18 cellular contexts compared by ENCODE assay signal in the genomic region with DNA sequence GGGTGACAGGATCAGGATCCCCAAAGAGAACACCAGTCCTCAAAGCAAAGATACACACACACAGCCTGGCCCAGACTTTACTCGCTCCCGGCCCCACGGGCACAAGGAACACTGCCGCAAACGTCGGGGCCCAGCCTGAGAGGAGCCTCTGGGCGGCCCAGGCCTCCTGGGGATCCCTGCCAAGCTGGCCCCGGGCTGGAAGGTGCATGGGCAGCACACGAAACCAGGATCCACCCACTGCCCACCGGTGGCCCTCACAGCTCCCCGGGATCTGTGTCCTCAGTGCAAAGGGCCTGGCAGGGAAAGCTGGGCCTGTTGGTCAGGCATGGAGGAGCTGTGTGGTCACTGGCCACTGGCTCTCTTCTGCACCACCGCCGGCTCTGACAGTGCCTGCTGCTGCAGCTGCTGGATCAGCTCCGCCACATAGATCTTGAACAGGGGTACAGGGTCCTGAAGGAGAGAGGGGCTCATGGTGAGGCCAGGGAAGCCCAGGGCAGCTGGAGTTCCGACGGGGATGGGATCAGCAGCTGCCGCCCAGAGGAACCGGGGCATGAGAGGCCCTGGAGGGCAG. TPM values are rescaled to one million over a fixed set of nuclear protein-coding genes. Genes with fewer than 3 reads are reported as not detected.
DNase-seq lines count a peak whose midpoint lies in the region; ATAC-seq, FAIRE-seq and TF ChIP-seq lines count a peak whose summit lies in the region.
"Had no signal": no experiment of that assay in that cellular context is flagged by ENCODE, and none has a peak within 500 bp of the region (broad histone marks: within the 10 kb centered on the region; RNA-seq: fewer than 3 reads in every experiment).

No MANE protein-coding gene starts in this region.

- CTCF ChIA-PET in CD4-positive, alpha-beta T cell (lab: Charles Lee): no interaction called here
- CTCF ChIA-PET in K562 (lab: Yijun Ruan, JAX; ENCODE audit: low intra/inter-chr PET ratio): interaction anchor here (0.7 kb wide), 1 partner anchor 161 kb away, joined by 3 read pairs; no protein-coding TSS in a partner anchor

- H3K79me2 ChIP-seq in K562 (ENCODE audit: control insufficient read depth, insufficient read depth, low read length): peaks cover 13% of the 10 kb centered on the region
- no peaks in the 10 kb centered on the region for H3K79me2 ChIP-seq in neural progenitor cell (ENCODE audit: low read depth)

- peak overlapping the region; percentile 60 for H3K27ac Mint-ChIP-seq in activated naive CD8-positive, alpha-beta T cell treated with anti-CD3 and anti-CD28 coated beads, Interleukin-2, amount 10 ng/mL, durations not matched to agents 7 days and 5 days
- no peak overlapping the region for H3K27ac Mint-ChIP-seq in activated naive CD8-positive, alpha-beta T cell treated with anti-CD3 and anti-CD28 coated beads, Interleukin-2, amount 50 U/mL, for 24 hours
- H3K27ac Mint-ChIP-seq in CD4-positive, alpha-beta T cell: no peak overlapping the region
- no peak overlapping the region for H3K27ac Mint-ChIP-seq in neural progenitor cell
- H3K27ac Mint-ChIP-seq: CD8-positive, alpha-beta T cell had no signal

- H3K4me1 ChIP-seq in K562 (replicated peaks in 1 of 2; ENCODE audit: control insufficient read depth in 2 of 2, insufficient read depth in 2 of 2, low read length in 2 of 2): peaks cover 15 to 79% of the 10 kb centered on the region in 2 experiments
- H3K4me1 ChIP-seq in neural progenitor cell: peaks cover 4% of the 10 kb centered on the region

- no peak for DNase-seq in activated naive CD8-positive, alpha-beta T cell treated with anti-CD3 and anti-CD28 coated beads, Interleukin-2, amount 10 ng/mL, durations not matched to agents 7 days and 5 days
- no peak for DNase-seq in activated naive CD8-positive, alpha-beta T cell treated with anti-CD3 and anti-CD28 coated beads, Interleukin-2, amount 50 U/mL, for 24 hours
- DNase-seq in CD4-positive, alpha-beta T cell: no peak
- DNase-seq in K562 (ENCODE audit: extremely low read depth in 1 of 4, low spot score in 3 of 4) (no peak), neural progenitor cell (ENCODE audit: low spot score) (no peak), NCI-H1436 (lab: John Stamatoyannopoulos, UW) (no peak), left lobe of liver (ENCODE audit: low spot score) (no peak), HuH-7.5 (ENCODE audit: low spot score) (no peak)
- DNase-seq: CD8-positive, alpha-beta T cell; GF-D8; GM23248; NCI-H2029; NCI-H2171 treated with DMSO at 0.1 percent for 48 hours; NCI-H774; Peyer's patch had no signal

- H3K9me3 Mint-ChIP-seq in activated naive CD8-positive, alpha-beta T cell treated with anti-CD3 and anti-CD28 coated beads, Interleukin-2, amount 10 ng/mL, durations not matched to agents 7 days and 5 days: no peaks in the 10 kb centered on the region
- no peaks in the 10 kb centered on the region for H3K9me3 Mint-ChIP-seq in activated naive CD8-positive, alpha-beta T cell treated with anti-CD3 and anti-CD28 coated beads, Interleukin-2, amount 50 U/mL, for 24 hours
- no peaks in the 10 kb centered on the region for H3K9me3 Mint-ChIP-seq in CD4-positive, alpha-beta T cell
- no peaks in the 10 kb centered on the region for H3K9me3 Mint-ChIP-seq in neural progenitor cell
- H3K9me3 Mint-ChIP-seq: CD8-positive, alpha-beta T cell had no signal

- H3K36me3 Mint-ChIP-seq in activated naive CD8-positive, alpha-beta T cell treated with anti-CD3 and anti-CD28 coated beads, Interleukin-2, amount 10 ng/mL, durations not matched to agents 7 days and 5 days: peaks cover 9% of the 10 kb centered on the region
- peaks cover 11% of the 10 kb centered on the region for H3K36me3 Mint-ChIP-seq in activated naive CD8-positive, alpha-beta T cell treated with anti-CD3 and anti-CD28 coated beads, Interleukin-2, amount 50 U/mL, for 24 hours (ENCODE audit: low read depth)
- H3K36me3 Mint-ChIP-seq in CD4-positive, alpha-beta T cell (ENCODE audit: low read depth): peaks cover 26% of the 10 kb centered on the region
- peaks cover 4% of the 10 kb centered on the region for H3K36me3 Mint-ChIP-seq in neural progenitor cell

- no peak for TF ChIP-seq CTCF in CD4-positive, alpha-beta T cell (IDR thresholded peaks at IDR 0.05)
- no peak for TF ChIP-seq CTCF in K562 (IDR thresholded peaks at IDR 0.05 in 2 of 3, conservative IDR thresholded peaks at IDR 0.05 in 1 of 3; ENCODE audit: insufficient read depth in 2 of 3, low read depth in 1 of 3, low read length in 3 of 3)
- TF ChIP-seq CTCF in neural progenitor cell (IDR thresholded peaks at IDR 0.05): no peak

- FAIRE-seq in K562 (lab: Jason Lieb, UNC): no peak
- FAIRE-seq: A549 had no signal

- TF ChIP-seq RAD21 in K562 (CRISPR knock-in tag; conservative IDR thresholded peaks at IDR 0.05 in 1 of 2, IDR thresholded peaks at IDR 0.05 in 1 of 2): no peak

- H3K9me3 ChIP-seq in CD4-positive, alpha-beta T cell (ENCODE audit: control insufficient read depth, low read length): no peaks in the 10 kb centered on the region
- H3K9me3 ChIP-seq in K562 (replicated peaks; ENCODE audit: control insufficient read depth, insufficient read depth, low read depth, low read length) (no peaks in the 10 kb centered on the region), neural progenitor cell (ENCODE audit: low read depth) (no peaks in the 10 kb centered on the region)
- H3K9me3 ChIP-seq: A549, Peyer's patch had no signal

- H3K4me2 ChIP-seq in K562 (ENCODE audit: insufficient read depth, low read length): no peak overlapping the region
- no peak overlapping the region for H3K4me2 ChIP-seq in neural progenitor cell
- H3K4me2 ChIP-seq: A549, KMS-11 had no signal

- POLR2A ChIA-PET in activated naive CD8-positive, alpha-beta T cell treated with anti-CD3 and anti-CD28 coated beads, Interleukin-2, amount 10 ng/mL, durations not matched to agents 7 days and 5 days (lab: Charles Lee): no interaction called here
- POLR2A ChIA-PET in CD4-positive, alpha-beta T cell (lab: Charles Lee): interaction anchor here (1.2 kb wide), 1 partner anchor 261 kb away, joined by 3 read pairs; no protein-coding TSS in a partner anchor
- POLR2A ChIA-PET in K562 (lab: Yijun Ruan, JAX): interaction anchor here (0.7 to 1.0 kb wide), 3 partner anchors 24 to 210 kb away, joined by 3 to 4 read pairs (median 3); no protein-coding TSS in a partner anchor

- H3K9ac ChIP-seq in K562 (ENCODE audit: insufficient read depth in 1 of 2, low read depth in 2 of 2, low read length in 2 of 2) (peak overlapping the region in 1 of 2 experiments; percentile 21; a peak in 1 of 4 replicates), neural progenitor cell (no peak overlapping the region)
- H3K9ac ChIP-seq: GM23248, KMS-11 had no signal

- no peaks in the 10 kb centered on the region for H3K27me3 ChIP-seq in CD4-positive, alpha-beta T cell (ENCODE audit: control insufficient read depth, insufficient read depth, low read length)
- H3K27me3 ChIP-seq in K562 (ENCODE audit: control insufficient read depth in 2 of 2, insufficient read depth in 2 of 2, low read length in 2 of 2) (no peaks in the 10 kb centered on the region), neural progenitor cell (no peaks in the 10 kb centered on the region)
- H3K27me3 ChIP-seq: Peyer's patch had no signal

- peaks cover 3% of the 10 kb centered on the region for H3K27me3 Mint-ChIP-seq in activated naive CD8-positive, alpha-beta T cell treated with anti-CD3 and anti-CD28 coated beads, Interleukin-2, amount 10 ng/mL, durations not matched to agents 7 days and 5 days
- H3K27me3 Mint-ChIP-seq in activated naive CD8-positive, alpha-beta T cell treated with anti-CD3 and anti-CD28 coated beads, Interleukin-2, amount 50 U/mL, for 24 hours: no peaks in the 10 kb centered on the region
- H3K27me3 Mint-ChIP-seq in CD4-positive, alpha-beta T cell: no peaks in the 10 kb centered on the region
- H3K27me3 Mint-ChIP-seq in neural progenitor cell (ENCODE audit: insufficient read depth, low read depth): peaks cover 5% of the 10 kb centered on the region

- peaks cover 5% of the 10 kb centered on the region for H3F3A ChIP-seq in neural progenitor cell (ENCODE audit: low read depth)

- no peak for ATAC-seq in activated naive CD8-positive, alpha-beta T cell treated with anti-CD3 and anti-CD28 coated beads, Interleukin-2, amount 10 ng/mL, durations not matched to agents 7 days and 5 days (ENCODE audit: low read depth)
- no peak for ATAC-seq in activated naive CD8-positive, alpha-beta T cell treated with anti-CD3 and anti-CD28 coated beads, Interleukin-2, amount 50 U/mL, for 24 hours
- ATAC-seq in CD4-positive, alpha-beta T cell (ENCODE audit: poor library complexity): no peak
- ATAC-seq in K562 (no peak), left lobe of liver (no peak)
- ATAC-seq: A549; CD8-positive, alpha-beta T cell had no signal

- peaks cover 9% of the 10 kb centered on the region for H3K9me1 ChIP-seq in K562 (ENCODE audit: control insufficient read depth, insufficient read depth, low read length)

- TF ChIP-seq POLR2A in K562 (conservative IDR thresholded peaks at IDR 0.05): no peak

- no peak for TF ChIP-seq EP300 in K562 (IDR thresholded peaks at IDR 0.05; ENCODE audit: low read length)

- H3K4me3 Mint-ChIP-seq in activated naive CD8-positive, alpha-beta T cell treated with anti-CD3 and anti-CD28 coated beads, Interleukin-2, amount 10 ng/mL, durations not matched to agents 7 days and 5 days: no peak overlapping the region
- H3K4me3 Mint-ChIP-seq in activated naive CD8-positive, alpha-beta T cell treated with anti-CD3 and anti-CD28 coated beads, Interleukin-2, amount 50 U/mL, for 24 hours: no peak overlapping the region
- H3K4me3 Mint-ChIP-seq in CD4-positive, alpha-beta T cell: peak overlapping the region; percentile 42
- peak overlapping the region; percentile 59 for H3K4me3 Mint-ChIP-seq in neural progenitor cell
- H3K4me3 Mint-ChIP-seq: CD8-positive, alpha-beta T cell had no signal

- H2AFZ ChIP-seq in K562 (ENCODE audit: low read depth, low read length) (no peak overlapping the region), neural progenitor cell (replicated peaks) (no peak overlapping the region)
- H2AFZ ChIP-seq: GM23248 had no signal

- H3K4me1 Mint-ChIP-seq in activated naive CD8-positive, alpha-beta T cell treated with anti-CD3 and anti-CD28 coated beads, Interleukin-2, amount 10 ng/mL, durations not matched to agents 7 days and 5 days: peaks cover 5% of the 10 kb centered on the region
- peaks cover 12% of the 10 kb centered on the region for H3K4me1 Mint-ChIP-seq in activated naive CD8-positive, alpha-beta T cell treated with anti-CD3 and anti-CD28 coated beads, Interleukin-2, amount 50 U/mL, for 24 hours
- peaks cover 17% of the 10 kb centered on the region for H3K4me1 Mint-ChIP-seq in CD4-positive, alpha-beta T cell (ENCODE audit: low read depth)
- H3K4me1 Mint-ChIP-seq in neural progenitor cell: peaks cover 15% of the 10 kb centered on the region

- peaks cover 52% of the 10 kb centered on the region; the same call in 2 of the 3 replicates for H3K36me3 ChIP-seq in K562 (ENCODE audit: control insufficient read depth, insufficient read depth, low read length)
- H3K36me3 ChIP-seq in neural progenitor cell: no peaks in the 10 kb centered on the region

- no peak overlapping the region for H3K27ac ChIP-seq in CD4-positive, alpha-beta T cell (ENCODE audit: low read depth, low read length)
- H3K27ac ChIP-seq in K562 (ENCODE audit: extremely low read depth, low read depth, low read length) (no peak overlapping the region), neural progenitor cell (no peak overlapping the region)
- H3K27ac ChIP-seq: A549, GM23248, HL-60, KMS-11, Peyer's patch had no signal

- no peaks in the 10 kb centered on the region for H4K20me1 ChIP-seq in K562 (replicated peaks; ENCODE audit: control insufficient read depth, insufficient read depth, low read length)
- H4K20me1 ChIP-seq in neural progenitor cell (ENCODE audit: low read depth): peaks cover 14% of the 10 kb centered on the region

- WGBS in K562 (ENCODE audit: insufficient coverage, low coverage, missing lambda C conversion rate): 92% methylated on average over 11 of the region's 18 CpGs

- BruUV-seq in K562 (replicated peaks; lab: Mats Ljungman, UMichigan): TSS peak; percentile 46

- intact Hi-C loops in CD4-positive, alpha-beta T cell (cut with DNase I, micrococcal nuclease): no loop called here
- intact Hi-C loops in K562 (cut with micrococcal nuclease): no loop called here

- no peak overlapping the region for H3K4me3 ChIP-seq in K562
- H3K4me3 ChIP-seq in neural progenitor cell: no peak overlapping the region
- H3K4me3 ChIP-seq: A549, GM23248, Peyer's patch had no signal

- in situ Hi-C loops in K562 (cut with MboI): no loop called here

RNA-seq across cellular contexts. Expression of a gene that starts 2.9 kb away (rescaled TPM):
- total RNA-seq in activated naive CD8-positive, alpha-beta T cell treated with anti-CD3 and anti-CD28 coated beads, Interleukin-2, amount 10 ng/mL, durations not matched to agents 7 days and 5 days: 10 to 100 TPM; 64.4 to 67.5 TPM
- total RNA-seq in CD4-positive, alpha-beta T cell: 10 to 100 TPM; 19.6 to 19.7 TPM
- total RNA-seq in K562 (2011; cell fraction: chromatin; rRNA removed; ENCODE audit: low replicate concordance): 23.4 and 64.3 TPM in 2 replicates
- 75.9 and 80.4 TPM in 2 replicates for total RNA-seq in K562 (2011; cell fraction: nucleolus; rRNA removed)
- 40.5 and 50.3 TPM in 2 replicates for total RNA-seq in K562 (2011; cell fraction: nucleoplasm; rRNA removed)
- total RNA-seq in K562 (2014; rRNA removed) (323 and 344 TPM in 2 replicates), K562 (2014; rRNA removed; fragmentation: Illumina TruSeq; extraction: Trizol) (54.8 and 63.1 TPM in 2 replicates), K562 (2015; rRNA removed; fragmentation: Illumina TruSeq; extraction: Trizol) (157 and 167 TPM in 2 replicates), K562 (2021) (175 and 183 TPM in 2 replicates), neural progenitor cell (ENCODE audit: low replicate concordance) (82.2 and 138 TPM in 2 replicates), left lobe of liver (36.1 TPM)
- polyA plus RNA-seq in K562 (2011; rRNA removed) (152 and 181 TPM in 2 replicates), K562 (2014; fragmentation: Illumina TruSeq; extraction: Trizol) (219 and 232 TPM in 2 replicates), K562 (2014; fragmentation: Nextera tagmentation; extraction: Ambion mirVana) (10 to 100 TPM in 1 of 2 experiments, 1 to 10 TPM in 1; 2.5 to 22.9 TPM), K562 (2014; rRNA removed) (306 and 314 TPM in 2 replicates)
- polyA plus RNA-seq in K562 (2011; cell fraction: cytosol; rRNA removed): 215 and 452 TPM in 2 replicates
- polyA plus RNA-seq in K562 (2011; cell fraction: nucleus; rRNA removed): 114 and 165 TPM in 2 replicates
- polyA plus RNA-seq in K562 (2012): 108 and 172 TPM in 2 replicates
- polyA minus RNA-seq in K562 (2011; rRNA and poly(A)+ RNA removed): 49.7 and 74.3 TPM in 2 replicates
- 48.1 and 65.9 TPM in 2 replicates for polyA minus RNA-seq in K562 (2011; cell fraction: cytosol; rRNA and poly(A)+ RNA removed)
- 23.4 and 31.5 TPM in 2 replicates for polyA minus RNA-seq in K562 (2011; cell fraction: nucleus; rRNA and poly(A)+ RNA removed)

RNA-seq across cellular contexts. Expression of a gene that starts 14.4 kb away (rescaled TPM):
- 10 to 100 TPM; 58.9 to 59.0 TPM for total RNA-seq in activated naive CD8-positive, alpha-beta T cell treated with anti-CD3 and anti-CD28 coated beads, Interleukin-2, amount 10 ng/mL, durations not matched to agents 7 days and 5 days
- total RNA-seq in CD4-positive, alpha-beta T cell: 10 to 100 TPM; 59.7 to 63.7 TPM
- total RNA-seq in K562 (2011; cell fraction: chromatin; rRNA removed; ENCODE audit: low replicate concordance): 56.2 and 231 TPM in 2 replicates
- 229 and 238 TPM in 2 replicates for total RNA-seq in K562 (2011; cell fraction: nucleolus; rRNA removed)
- 112 and 118 TPM in 2 replicates for total RNA-seq in K562 (2011; cell fraction: nucleoplasm; rRNA removed)
- total RNA-seq in K562 (2014; rRNA removed): 43.4 and 66.6 TPM in 2 replicates
- total RNA-seq in K562 (2014; rRNA removed; fragmentation: Illumina TruSeq; extraction: Trizol): 3.8 and 8.9 TPM in 2 replicates
- total RNA-seq in K562 (2015; rRNA removed; fragmentation: Illumina TruSeq; extraction: Trizol): 35.9 and 39.3 TPM in 2 replicates
- total RNA-seq in K562 (2021): 49.8 and 50.2 TPM in 2 replicates
- 41.7 and 73.2 TPM in 2 replicates for polyA plus RNA-seq in K562 (2011; rRNA removed)
- 113 and 177 TPM in 2 replicates for polyA plus RNA-seq in K562 (2011; cell fraction: cytosol; rRNA removed)
- polyA plus RNA-seq in K562 (2011; cell fraction: nucleus; rRNA removed): 157 and 271 TPM in 2 replicates
- 62.5 and 85.8 TPM in 2 replicates for polyA plus RNA-seq in K562 (2012)
- polyA plus RNA-seq in K562 (2014; fragmentation: Illumina TruSeq; extraction: Trizol): 20.0 and 53.1 TPM in 2 replicates
- 1 to 10 TPM in 1 of 2 experiments, under 1 TPM in 1; 0.45 to 1.3 TPM for polyA plus RNA-seq in K562 (2014; fragmentation: Nextera tagmentation; extraction: Ambion mirVana)
- polyA plus RNA-seq in K562 (2014; rRNA removed): 46.2 and 50.1 TPM in 2 replicates
- 25.0 and 47.0 TPM in 2 replicates for polyA minus RNA-seq in K562 (2011; rRNA and poly(A)+ RNA removed)
- polyA minus RNA-seq in K562 (2011; cell fraction: cytosol; rRNA and poly(A)+ RNA removed): 43.0 and 54.1 TPM in 2 replicates
- 40.1 and 42.9 TPM in 2 replicates for polyA minus RNA-seq in K562 (2011; cell fraction: nucleus; rRNA and poly(A)+ RNA removed)
- 16.7 and 49.5 TPM in 2 replicates for total RNA-seq in neural progenitor cell (ENCODE audit: low replicate concordance)
- 32.6 TPM for total RNA-seq in left lobe of liver

RNA-seq across cellular contexts. Expression of a gene that starts 14.9 kb away (rescaled TPM):
- total RNA-seq in activated naive CD8-positive, alpha-beta T cell treated with anti-CD3 and anti-CD28 coated beads, Interleukin-2, amount 10 ng/mL, durations not matched to agents 7 days and 5 days: 10 to 100 TPM; 30.9 to 32.5 TPM
- 10 to 100 TPM; 24.7 to 26.3 TPM for total RNA-seq in CD4-positive, alpha-beta T cell
- 41.5 and 88.6 TPM in 2 replicates for total RNA-seq in K562 (2011; cell fraction: chromatin; rRNA removed; ENCODE audit: low replicate concordance)
- total RNA-seq in K562 (2011; cell fraction: nucleolus; rRNA removed): 39.7 and 42.5 TPM in 2 replicates
- 23.8 and 31.0 TPM in 2 replicates for total RNA-seq in K562 (2011; cell fraction: nucleoplasm; rRNA removed)
- total RNA-seq in K562 (2014; rRNA removed) (53.9 and 65.3 TPM in 2 replicates), K562 (2014; rRNA removed; fragmentation: Illumina TruSeq; extraction: Trizol) (13.1 and 16.0 TPM in 2 replicates), K562 (2015; rRNA removed; fragmentation: Illumina TruSeq; extraction: Trizol) (28.1 and 28.6 TPM in 2 replicates), K562 (2021) (49.9 and 58.0 TPM in 2 replicates), neural progenitor cell (ENCODE audit: low replicate concordance) (19.6 and 35.4 TPM in 2 replicates), left lobe of liver (8.5 TPM)
- polyA plus RNA-seq in K562 (2011; rRNA removed) (7.4 and 13.0 TPM in 2 replicates), K562 (2014; fragmentation: Illumina TruSeq; extraction: Trizol) (25.9 and 36.3 TPM in 2 replicates), K562 (2014; fragmentation: Nextera tagmentation; extraction: Ambion mirVana) (under 1 TPM; 0.42 to 0.77 TPM), K562 (2014; rRNA removed) (36.8 and 40.5 TPM in 2 replicates)
- 13.6 and 26.9 TPM in 2 replicates for polyA plus RNA-seq in K562 (2011; cell fraction: cytosol; rRNA removed)
- polyA plus RNA-seq in K562 (2011; cell fraction: nucleus; rRNA removed): 20.6 and 36.7 TPM in 2 replicates
- 26.0 and 33.9 TPM in 2 replicates for polyA plus RNA-seq in K562 (2012)
- 9.0 and 13.1 TPM in 2 replicates for polyA minus RNA-seq in K562 (2011; rRNA and poly(A)+ RNA removed)
- 16.1 and 34.2 TPM in 2 replicates for polyA minus RNA-seq in K562 (2011; cell fraction: cytosol; rRNA and poly(A)+ RNA removed)
- 14.3 and 14.4 TPM in 2 replicates for polyA minus RNA-seq in K562 (2011; cell fraction: nucleus; rRNA and poly(A)+ RNA removed)

RNA-seq across cellular contexts. Expression of a gene that starts 29.6 kb away (rescaled TPM):
- total RNA-seq in activated naive CD8-positive, alpha-beta T cell treated with anti-CD3 and anti-CD28 coated beads, Interleukin-2, amount 10 ng/mL, durations not matched to agents 7 days and 5 days: 1 to 10 TPM; 8.2 to 8.8 TPM
- 10 to 100 TPM; 31.2 to 32.6 TPM for total RNA-seq in CD4-positive, alpha-beta T cell
- total RNA-seq in K562 (2011; cell fraction: chromatin; rRNA removed; ENCODE audit: low replicate concordance): 39.0 and 108 TPM in 2 replicates
- 83.4 and 88.0 TPM in 2 replicates for total RNA-seq in K562 (2011; cell fraction: nucleolus; rRNA removed)
- 67.1 and 101 TPM in 2 replicates for total RNA-seq in K562 (2011; cell fraction: nucleoplasm; rRNA removed)
- 211 and 255 TPM in 2 replicates for total RNA-seq in K562 (2014; rRNA removed)
- 50.2 and 61.5 TPM in 2 replicates for total RNA-seq in K562 (2014; rRNA removed; fragmentation: Illumina TruSeq; extraction: Trizol)
- 145 and 151 TPM in 2 replicates for total RNA-seq in K562 (2015; rRNA removed; fragmentation: Illumina TruSeq; extraction: Trizol)
- 189 and 206 TPM in 2 replicates for total RNA-seq in K562 (2021)
- 139 and 160 TPM in 2 replicates for polyA plus RNA-seq in K562 (2011; rRNA removed)
- polyA plus RNA-seq in K562 (2011; cell fraction: cytosol; rRNA removed): 277 and 663 TPM in 2 replicates
- polyA plus RNA-seq in K562 (2011; cell fraction: nucleus; rRNA removed): 165 and 221 TPM in 2 replicates
- 211 and 279 TPM in 2 replicates for polyA plus RNA-seq in K562 (2012)
- 135 and 223 TPM in 2 replicates for polyA plus RNA-seq in K562 (2014; fragmentation: Illumina TruSeq; extraction: Trizol)
- 10 to 100 TPM; 15.4 to 17.5 TPM for polyA plus RNA-seq in K562 (2014; fragmentation: Nextera tagmentation; extraction: Ambion mirVana)
- polyA plus RNA-seq in K562 (2014; rRNA removed): 264 and 339 TPM in 2 replicates
- polyA minus RNA-seq in K562 (2011; rRNA and poly(A)+ RNA removed): 23.2 and 37.8 TPM in 2 replicates
- 60.9 and 70.8 TPM in 2 replicates for polyA minus RNA-seq in K562 (2011; cell fraction: cytosol; rRNA and poly(A)+ RNA removed)
- polyA minus RNA-seq in K562 (2011; cell fraction: nucleus; rRNA and poly(A)+ RNA removed): 32.2 and 35.7 TPM in 2 replicates
- total RNA-seq in neural progenitor cell (ENCODE audit: low replicate concordance): 93.3 and 236 TPM in 2 replicates
- total RNA-seq in left lobe of liver: 64.9 TPM

RNA-seq across cellular contexts. Expression of a gene that starts 34.3 kb away (rescaled TPM):
- total RNA-seq in activated naive CD8-positive, alpha-beta T cell treated with anti-CD3 and anti-CD28 coated beads, Interleukin-2, amount 10 ng/mL, durations not matched to agents 7 days and 5 days: 1 to 10 TPM; 5.6 to 7.9 TPM
- total RNA-seq in CD4-positive, alpha-beta T cell: 1 to 10 TPM; 5.7 to 7.0 TPM
- total RNA-seq in K562 (2011; cell fraction: chromatin; rRNA removed; ENCODE audit: low replicate concordance): 27.0 and 84.4 TPM in 2 replicates
- 49.9 and 50.8 TPM in 2 replicates for total RNA-seq in K562 (2011; cell fraction: nucleolus; rRNA removed)
- 40.5 and 41.6 TPM in 2 replicates for total RNA-seq in K562 (2011; cell fraction: nucleoplasm; rRNA removed)
- 16.8 and 18.4 TPM in 2 replicates for total RNA-seq in K562 (2014; rRNA removed)
- 3.2 and 5.6 TPM in 2 replicates for total RNA-seq in K562 (2014; rRNA removed; fragmentation: Illumina TruSeq; extraction: Trizol)
- total RNA-seq in K562 (2015; rRNA removed; fragmentation: Illumina TruSeq; extraction: Trizol): 10.3 and 10.6 TPM in 2 replicates
- total RNA-seq in K562 (2021): 22.9 and 23.1 TPM in 2 replicates
- polyA plus RNA-seq in K562 (2011; rRNA removed): 13.9 and 21.6 TPM in 2 replicates
- polyA plus RNA-seq in K562 (2011; cell fraction: cytosol; rRNA removed): 22.5 and 45.9 TPM in 2 replicates
- 71.0 and 103 TPM in 2 replicates for polyA plus RNA-seq in K562 (2011; cell fraction: nucleus; rRNA removed)
- polyA plus RNA-seq in K562 (2012): 18.3 and 22.5 TPM in 2 replicates
- 6.9 and 13.4 TPM in 2 replicates for polyA plus RNA-seq in K562 (2014; fragmentation: Illumina TruSeq; extraction: Trizol)
- polyA plus RNA-seq in K562 (2014; fragmentation: Nextera tagmentation; extraction: Ambion mirVana): 1 to 10 TPM; 1.0 to 2.1 TPM
- 31.9 and 33.1 TPM in 2 replicates for polyA plus RNA-seq in K562 (2014; rRNA removed)
- 1.9 and 3.6 TPM in 2 replicates for polyA minus RNA-seq in K562 (2011; rRNA and poly(A)+ RNA removed)
- polyA minus RNA-seq in K562 (2011; cell fraction: cytosol; rRNA and poly(A)+ RNA removed): 7.8 and 10.6 TPM in 2 replicates
- polyA minus RNA-seq in K562 (2011; cell fraction: nucleus; rRNA and poly(A)+ RNA removed): 10.1 and 11.2 TPM in 2 replicates
- total RNA-seq in neural progenitor cell (ENCODE audit: low replicate concordance): 7.1 and 24.3 TPM in 2 replicates
- 109 TPM for total RNA-seq in left lobe of liver

Comparison
In these comparisons a context has a peak if more than half of its experiments do, and no peak if none do; other contexts are left out.
1. H3K4me3 Mint-ChIP-seq: peak in CD4-positive, alpha-beta T cell (single experiment) and neural progenitor cell (single experiment); none in activated naive CD8-positive, alpha-beta T cell treated with anti-CD3 and anti-CD28 coated beads, Interleukin-2, amount 10 ng/mL, durations not matched to agents 7 days and 5 days (single experiment) and activated naive CD8-positive, alpha-beta T cell treated with anti-CD3 and anti-CD28 coated beads, Interleukin-2, amount 50 U/mL, for 24 hours (single experiment).